In genomic region chr2:216013080-216013909, GRCh38 we compare ENCODE assay signal across 8 cellular contexts. TPM values are rescaled to one million over a fixed set of nuclear protein-coding genes. Genes with fewer than 3 reads are reported as not detected.
A peak's percentile ranks its signal among the peaks of the same experiment; 100 is the strongest.
DNase-seq lines count a peak whose midpoint lies in the region; ATAC-seq, FAIRE-seq and TF ChIP-seq lines count a peak whose summit lies in the region.

MREG (minus strand) TSS chr2:216013551; CDS start chr2:216013327, 224 bp downstream.

- H3K4me2 ChIP-seq in endothelial cell of umbilical vein (ENCODE audit: insufficient read depth, low read length) = peak within 1 kb of the TSS; percentile 93

- TF ChIP-seq POLR2A in endothelial cell of umbilical vein (IDR thresholded peaks at IDR 0.05; ENCODE audit: low read depth, low read length) = no peak

- POLR2A ChIA-PET in endothelial cell of umbilical vein (lab: Charles Lee) = no interaction called here

- H3K27ac ChIP-seq in endothelial cell of umbilical vein (ENCODE audit: insufficient read depth, low read depth, low read length) = no peak within 1 kb of the TSS

- peaks cover 7% of the 10 kb centered on the region for H3K4me1 ChIP-seq in endothelial cell of umbilical vein (ENCODE audit: control insufficient read depth, extremely low read depth, insufficient read depth, low read length)

- intact Hi-C loops in endothelial cell of umbilical vein (cut with micrococcal nuclease) = loop anchor here (1.0 kb wide), 1 partner anchor 63 kb away; no protein-coding TSS in a partner anchor

- H3K4me3 ChIP-seq in endothelial cell of umbilical vein (replicated peaks in 1 of 3; ENCODE audit: insufficient read depth in 1 of 3, low read depth in 1 of 3, low read length in 3 of 3) = peak within 1 kb of the TSS; percentile 62 to 80 (median 72)

- TSS peak; percentile 9 for BruUV-seq in endothelial cell of umbilical vein (replicated peaks; lab: Mats Ljungman, UMichigan)

- peak; percentile 41 for ATAC-seq in GM21360 (IDR thresholded peaks at IDR 0.05; ENCODE audit: unreplicated experiment)

- peak; percentile 60 to 81 for TF ChIP-seq CTCF in endothelial cell of umbilical vein (IDR thresholded peaks at IDR 0.05; ENCODE audit: extremely low read depth in 1 of 2, insufficient read depth in 1 of 2, low read depth in 1 of 2, low read length in 2 of 2)

- no peaks in the 10 kb centered on the region for H4K20me1 ChIP-seq in endothelial cell of umbilical vein (replicated peaks; ENCODE audit: control insufficient read depth, extremely low read depth, insufficient read depth, low read length)

- no peaks in the 10 kb centered on the region for H3K79me2 ChIP-seq in endothelial cell of umbilical vein (ENCODE audit: control insufficient read depth, insufficient read depth, low read length)

- dilution Hi-C loops in endothelial cell of umbilical vein (cut with MboI; ENCODE audit: extremely low pct_ligation_motif_present, low sequenced_read_pairs) = no loop called here

- H3K27me3 ChIP-seq in endothelial cell of umbilical vein (ENCODE audit: control insufficient read depth in 2 of 2, insufficient read depth in 2 of 2, low read length in 2 of 2) = no peaks in the 10 kb centered on the region

- CTCF ChIA-PET in endothelial cell of umbilical vein (lab: Charles Lee) = interaction anchor here (1.0 to 2.3 kb wide), 7 partner anchors 10 to 63 kb away, joined by 3 to 11 read pairs (median 4); no protein-coding TSS in a partner anchor

- no peaks in the 10 kb centered on the region for H3K9me1 ChIP-seq in endothelial cell of umbilical vein (replicated peaks; ENCODE audit: control insufficient read depth, extremely low read depth, insufficient read depth, low read length)

- no peaks in the 10 kb centered on the region for H3K9me3 ChIP-seq in endothelial cell of umbilical vein (replicated peaks; ENCODE audit: control insufficient read depth, insufficient read depth, low read length)

- H3K36me3 ChIP-seq in endothelial cell of umbilical vein (ENCODE audit: control insufficient read depth in 2 of 2, extremely low read depth in 1 of 2, insufficient read depth in 2 of 2, low read length in 2 of 2) = no peaks in the 10 kb centered on the region

- peak within 1 kb of the TSS; percentile 64 for H3K9ac ChIP-seq in endothelial cell of umbilical vein (replicated peaks; ENCODE audit: extremely low read depth, insufficient read depth, low read length)

- peak; percentile 66 for FAIRE-seq in endothelial cell of umbilical vein (lab: Jason Lieb, UNC)

- DNase-seq in COR-L47 (lab: John Stamatoyannopoulos, UW) (peak; percentile 83), HS-5 (ENCODE audit: low read depth) (peak; percentile 57), NOMO-1 treated with dmso at 0.1 percent for 144 hours (lab: John Stamatoyannopoulos, UW; ENCODE audit: unreplicated experiment) (peak; percentile 55), endothelial cell of umbilical vein (ENCODE audit: low read depth, low spot score) (peak; percentile 63), middle frontal gyrus (ENCODE audit: extremely low spot score, low spot score) (peak; percentile 52)
- DNase-seq in activated CD8-positive, alpha-beta memory T cell treated with anti-CD3 and anti-CD28 coated beads, Interleukin-2, amount 50 U/mL, for 1 hour (ENCODE audit: extremely low read depth) = peak; percentile 57
- DNase-seq in stimulated activated CD8-positive, alpha-beta memory T cell treated with anti-CD3 and anti-CD28 coated beads, Interleukin-15, amount 100 ng/mL, for 48 hours (ENCODE audit: low read depth in 2 of 2) = peak; percentile 75 to 76

- H2AFZ ChIP-seq in endothelial cell of umbilical vein (ENCODE audit: low read depth, low read length) = peak within 1 kb of the TSS; percentile 95

TF ChIP-seq in endothelial cell of umbilical vein, 7 proteins besides CTCF, POLR2A, EP300 and RAD21:
- TF ChIP-seq POLR2AphosphoS5 (IDR thresholded peaks at IDR 0.05; ENCODE audit: insufficient read depth, low read depth, low read length) (no peak), MYC (IDR thresholded peaks at IDR 0.05; ENCODE audit: low read depth, low read length) (no peak), FOS (IDR thresholded peaks at IDR 0.05; ENCODE audit: borderline replicate concordance, insufficient read depth, low read length) (no peak), JUN (IDR thresholded peaks at IDR 0.05; ENCODE audit: borderline replicate concordance, insufficient read depth, insufficient read length, low read depth) (no peak), EZH2 (IDR thresholded peaks at IDR 0.05; ENCODE audit: borderline replicate concordance, low read depth, low read length, severe bottlenecking) (no peak), GATA2 (IDR thresholded peaks at IDR 0.05; ENCODE audit: insufficient read depth, insufficient read length, low read depth, low read length) (no peak)

RNA-seq across cellular contexts. Expression of gene MREG, which starts in this region (rescaled TPM):
- 3.1 and 3.9 TPM in 2 replicates for total RNA-seq in endothelial cell of umbilical vein
- polyA plus RNA-seq in endothelial cell of umbilical vein = 0.37 and 0.41 TPM in 2 replicates
- polyA plus RNA-seq in endothelial cell of umbilical vein (2011; cell fraction: cytosol; rRNA removed) = 0.53 and 0.72 TPM in 2 replicates
- 1.0 and 1.1 TPM in 2 replicates for polyA plus RNA-seq in endothelial cell of umbilical vein (2011; cell fraction: nucleus; rRNA removed)
- polyA plus RNA-seq in endothelial cell of umbilical vein (2012) = 2.5 and 4.1 TPM in 2 replicates
- 0.58 and 1.6 TPM in 2 replicates for polyA minus RNA-seq in endothelial cell of umbilical vein
- polyA minus RNA-seq in endothelial cell of umbilical vein (2011; cell fraction: cytosol; rRNA and poly(A)+ RNA removed) = 3.2 TPM
- polyA minus RNA-seq in endothelial cell of umbilical vein (2011; cell fraction: nucleus; rRNA and poly(A)+ RNA removed) = 0.43 and 0.53 TPM in 2 replicates
